28 cellular contexts compared by ENCODE assay signal in the genomic region with DNA sequence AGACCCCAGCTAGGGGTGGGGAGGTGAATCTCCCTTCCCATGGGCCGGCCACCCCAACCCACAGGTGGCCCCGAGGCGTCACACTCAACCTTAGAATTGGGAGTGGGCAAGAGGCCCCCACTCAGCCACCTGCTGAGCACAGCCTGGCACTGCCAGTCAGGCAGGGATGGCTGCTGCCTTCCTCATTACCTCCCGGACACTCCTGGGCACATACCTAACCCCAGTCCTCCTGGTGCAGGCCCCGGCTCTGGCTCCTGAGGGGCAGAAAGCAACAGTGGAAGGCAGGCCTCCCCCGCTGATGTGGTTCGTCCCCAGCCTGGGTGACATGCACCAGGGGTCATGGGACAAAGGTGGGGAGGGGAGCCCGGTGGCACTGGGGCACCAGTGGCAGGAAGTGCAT.
"Had no signal": no experiment of that assay in that cellular context is flagged by ENCODE, and none has a peak within 500 bp of the region (broad histone marks: within the 10 kb centered on the region; RNA-seq: fewer than 3 reads in every experiment).

No MANE protein-coding gene starts in this region.

- H3K4me3 ChIP-seq: adrenal gland, body of pancreas, colonic mucosa, esophagus squamous epithelium, gastroesophageal sphincter, heart right ventricle had no signal

- ATAC-seq: activated CD4-positive, CD25-positive, alpha-beta regulatory T cell treated with anti-CD3 and anti-CD28 coated beads, Interleukin-2, amount 50 U/mL, for 24 hours; activated CD8-positive, alpha-beta T cell treated with anti-CD3 and anti-CD28 coated beads for 36 hours; activated naive CD8-positive, alpha-beta T cell treated with anti-CD3 and anti-CD28 coated beads, Interleukin-2, amount 50 U/mL, for 24 hours; body of pancreas; gastroesophageal sphincter; heart right ventricle; T-helper 17 cell had no signal

- FAIRE-seq: endometrium, endothelial cell of umbilical vein had no signal

- H3K9me3 ChIP-seq: adrenal gland, body of pancreas, colonic mucosa, esophagus squamous epithelium, gastroesophageal sphincter, heart right ventricle had no signal

- H3K4me1 ChIP-seq: adrenal gland, body of pancreas, colonic mucosa, esophagus squamous epithelium, gastroesophageal sphincter, heart right ventricle had no signal

- H3K27me3 ChIP-seq: adrenal gland, body of pancreas, colonic mucosa had no signal

- H3K27ac ChIP-seq: adrenal gland, body of pancreas, colonic mucosa, epithelial cell of prostate, esophagus squamous epithelium, gastroesophageal sphincter, heart right ventricle, WERI-Rb-1 had no signal

- DNase-seq: activated B cell treated with CpG ODN at 0.5 μM for 24 hours; activated CD4-positive, alpha-beta T cell treated with anti-CD3 and anti-CD28 coated beads, Interleukin-2, amount 50 U/mL, for 1 hour; activated CD8-positive, alpha-beta memory T cell treated with anti-CD3 and anti-CD28 coated beads for 24 hours; activated CD8-positive, alpha-beta T cell treated with anti-CD3 and anti-CD28 coated beads for 36 hours; activated effector memory CD4-positive, alpha-beta T cell treated with anti-CD3 and anti-CD28 coated beads, Interleukin-2, amount 50 U/mL, for 16 hours; activated naive CD4-positive, alpha-beta T cell treated with anti-CD3 and anti-CD28 coated beads for 36 hours; activated naive CD8-positive, alpha-beta T cell treated with anti-CD3 and anti-CD28 coated beads for 36 hours; activated naive CD8-positive, alpha-beta T cell treated with anti-CD3 and anti-CD28 coated beads, Interleukin-2, amount 50 U/mL, for 24 hours; activated T-cell treated with anti-CD3 and anti-CD28 coated beads, Interleukin-2, amount 50 U/mL, for 1 hour; activated T-cell treated with anti-CD3 and anti-CD28 coated beads, Interleukin-2, amount 50 U/mL, for 48 hours; adrenal gland; amygdala; aorta; body of pancreas; caudate nucleus; colonic mucosa; effector CD8-positive, alpha-beta T cell; esophagus squamous epithelium; foreskin melanocyte; heart right ventricle; T-helper 17 cell; T1000 had no signal

- H3K36me3 ChIP-seq: adrenal gland, colonic mucosa, esophagus squamous epithelium, gastroesophageal sphincter, heart right ventricle, WERI-Rb-1 had no signal
